In the genomic region with DNA sequence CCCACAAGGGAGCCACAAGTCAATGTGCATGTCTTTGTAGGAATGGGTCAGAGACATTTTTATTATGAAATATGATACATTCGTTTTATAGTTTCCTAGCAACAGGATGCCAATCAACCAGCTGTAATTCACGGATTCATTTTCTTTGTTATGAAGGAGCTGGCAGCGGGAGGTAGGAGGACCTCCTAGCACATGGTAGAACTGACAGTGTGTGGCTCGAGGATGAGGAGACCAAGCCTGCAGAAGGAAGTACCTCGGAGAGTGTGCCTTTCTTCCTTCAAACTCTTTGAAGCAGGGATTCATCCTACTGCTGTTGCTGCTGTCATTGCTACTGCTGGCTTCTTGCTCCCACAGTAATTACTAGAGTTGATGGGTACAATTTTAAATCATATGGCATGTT, we compare ENCODE assay signal across 29 cellular contexts.
"Had no signal": no experiment of that assay in that cellular context is flagged by ENCODE, and none has a peak within 500 bp of the region (broad histone marks: within the 10 kb centered on the region; RNA-seq: fewer than 3 reads in every experiment).

No MANE protein-coding gene starts in this region.

- H3K9me3 ChIP-seq: Peyer's patch, SJSA1 had no signal

- H3K4me3 ChIP-seq: K562, Peyer's patch, SJSA1 had no signal

- H3K4me1 ChIP-seq: Peyer's patch, SJSA1 had no signal

- H3K27me3 ChIP-seq: Peyer's patch, SJSA1 had no signal

- H3K27ac ChIP-seq: Peyer's patch, SJSA1, WERI-Rb-1 had no signal

- H3K36me3 ChIP-seq: Peyer's patch, SJSA1, WERI-Rb-1 had no signal

- DNase-seq: activated CD4-positive, alpha-beta memory T cell treated with anti-CD3 and anti-CD28 coated beads, Interleukin-2, amount 10 ng/mL, durations not matched to agents 7 days and 5 days; activated CD4-positive, alpha-beta T cell treated with anti-CD3 and anti-CD28 coated beads for 1 hour; activated CD4-positive, alpha-beta T cell treated with anti-CD3 and anti-CD28 coated beads for 48 hours; activated CD4-positive, CD25-positive, alpha-beta regulatory T cell; activated CD8-positive, alpha-beta memory T cell treated with anti-CD3 and anti-CD28 coated beads for 24 hours; activated CD8-positive, alpha-beta memory T cell treated with anti-CD3 and anti-CD28 coated beads, Interleukin-2, amount 10 ng/mL, durations not matched to agents 7 days and 5 days; activated CD8-positive, alpha-beta memory T cell treated with anti-CD3 and anti-CD28 coated beads, Interleukin-2, amount 50 U/mL, for 48 hours; activated effector memory CD4-positive, alpha-beta T cell treated with Interleukin-2 at 50 U/mL for 16 hours; activated naive CD4-positive, alpha-beta T cell treated with anti-CD3 and anti-CD28 coated beads, Interleukin-2, amount 10 ng/mL, durations not matched to agents 7 days and 5 days; activated naive CD8-positive, alpha-beta T cell treated with anti-CD3 and anti-CD28 coated beads, Interleukin-2, amount 50 U/mL, for 24 hours; activated T-cell treated with anti-CD3 and anti-CD28 coated beads, Interleukin-2, amount 50 U/mL, for 48 hours; anterior cingulate cortex; cerebellar nuclear complex; NCI-H1436 treated with DMSO at 0.1 percent for 48 hours; NCI-H1694 treated with DMSO at 0.1 percent for 48 hours; NCI-H2029; NCI-H2107; NCI-H510A; NCI-H526; Peyer's patch; RPMI8226; SHP77 treated with DMSO at 0.1 percent for 48 hours; SW 1271; T-helper 1 cell; T-helper 2 cell; T-helper 9 cell; WERI-Rb-1 had no signal
